In the genomic region with DNA sequence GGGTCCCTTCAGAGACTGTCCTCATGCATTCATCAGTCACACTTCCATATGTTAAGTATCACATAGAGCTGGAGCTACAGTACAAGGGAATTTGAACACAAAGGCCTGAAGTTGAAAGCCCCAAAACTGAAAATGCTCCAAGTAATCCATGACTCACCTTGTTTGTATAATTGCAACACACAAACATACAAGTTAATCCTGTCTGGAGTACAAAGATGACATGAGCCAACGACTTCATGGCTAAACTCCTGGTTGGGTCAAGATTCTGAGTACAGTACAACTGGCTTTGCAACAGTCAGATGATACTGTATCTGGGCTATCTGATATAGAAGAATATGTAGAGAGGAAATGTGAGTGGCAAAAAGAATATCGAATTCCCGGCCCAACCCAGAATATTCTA, we compare ENCODE assay signal across 1 cellular context.
TF ChIP-seq lines count a peak whose summit lies in the region.

No MANE protein-coding gene starts in this region.

TF ChIP-seq in liver, 16 proteins besides CTCF, POLR2A, EP300 and RAD21 (continued from another document):
- TF ChIP-seq, protein P1, sequence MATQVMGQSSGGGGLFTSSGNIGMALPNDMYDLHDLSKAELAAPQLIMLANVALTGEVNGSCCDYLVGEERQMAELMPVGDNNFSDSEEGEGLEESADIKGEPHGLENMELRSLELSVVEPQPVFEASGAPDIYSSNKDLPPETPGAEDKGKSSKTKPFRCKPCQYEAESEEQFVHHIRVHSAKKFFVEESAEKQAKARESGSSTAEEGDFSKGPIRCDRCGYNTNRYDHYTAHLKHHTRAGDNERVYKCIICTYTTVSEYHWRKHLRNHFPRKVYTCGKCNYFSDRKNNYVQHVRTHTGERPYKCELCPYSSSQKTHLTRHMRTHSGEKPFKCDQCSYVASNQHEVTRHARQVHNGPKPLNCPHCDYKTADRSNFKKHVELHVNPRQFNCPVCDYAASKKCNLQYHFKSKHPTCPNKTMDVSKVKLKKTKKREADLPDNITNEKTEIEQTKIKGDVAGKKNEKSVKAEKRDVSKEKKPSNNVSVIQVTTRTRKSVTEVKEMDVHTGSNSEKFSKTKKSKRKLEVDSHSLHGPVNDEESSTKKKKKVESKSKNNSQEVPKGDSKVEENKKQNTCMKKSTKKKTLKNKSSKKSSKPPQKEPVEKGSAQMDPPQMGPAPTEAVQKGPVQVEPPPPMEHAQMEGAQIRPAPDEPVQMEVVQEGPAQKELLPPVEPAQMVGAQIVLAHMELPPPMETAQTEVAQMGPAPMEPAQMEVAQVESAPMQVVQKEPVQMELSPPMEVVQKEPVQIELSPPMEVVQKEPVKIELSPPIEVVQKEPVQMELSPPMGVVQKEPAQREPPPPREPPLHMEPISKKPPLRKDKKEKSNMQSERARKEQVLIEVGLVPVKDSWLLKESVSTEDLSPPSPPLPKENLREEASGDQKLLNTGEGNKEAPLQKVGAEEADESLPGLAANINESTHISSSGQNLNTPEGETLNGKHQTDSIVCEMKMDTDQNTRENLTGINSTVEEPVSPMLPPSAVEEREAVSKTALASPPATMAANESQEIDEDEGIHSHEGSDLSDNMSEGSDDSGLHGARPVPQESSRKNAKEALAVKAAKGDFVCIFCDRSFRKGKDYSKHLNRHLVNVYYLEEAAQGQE (IDR thresholded peaks at IDR 0.05), result peak; percentile 34
- TF ChIP-seq EGR1 (IDR thresholded peaks at IDR 0.05; ENCODE audit: low read depth in 2 of 2) (no peak), TAF1 (conservative IDR thresholded peaks at IDR 0.05) (no peak), HNF4G (IDR thresholded peaks at IDR 0.05) (peak; percentile 44), NR2F2 (IDR thresholded peaks at IDR 0.05) (no peak), SP1 (IDR thresholded peaks at IDR 0.05) (peak; percentile 43)
